10 cellular contexts compared by ENCODE assay signal in genomic region chrX:50814701-50815476, GRCh38. TPM values are rescaled to one million over a fixed set of nuclear protein-coding genes. Genes with fewer than 3 reads are reported as not detected.
DNase-seq lines count a peak whose midpoint lies in the region; ATAC-seq, FAIRE-seq and TF ChIP-seq lines count a peak whose summit lies in the region.
"Had no signal": no experiment of that assay in that cellular context is flagged by ENCODE, and none has a peak within 500 bp of the region (broad histone marks: within the 10 kb centered on the region; RNA-seq: fewer than 3 reads in every experiment).

No MANE protein-coding gene starts in this region.

- peak overlapping the region; percentile 80 for H3K4me2 ChIP-seq in skeletal muscle satellite cell (ENCODE audit: low read length)

- H3K36me3 ChIP-seq in HUES48 (ENCODE audit: control insufficient read depth, insufficient read depth, low read length) (no peaks in the 10 kb centered on the region), colonic mucosa (no peaks in the 10 kb centered on the region), kidney (ENCODE audit: control insufficient read depth in 1 of 2, insufficient read depth in 2 of 2, low read length in 2 of 2) (no peaks in the 10 kb centered on the region), skeletal muscle satellite cell (ENCODE audit: insufficient read depth, low read length) (no peaks in the 10 kb centered on the region)

- ATAC-seq in GM21723 (IDR thresholded peaks at IDR 0.05; ENCODE audit: unreplicated experiment) (no peak), GM21515 (IDR thresholded peaks at IDR 0.05; ENCODE audit: unreplicated experiment) (no peak)

- H3K27me3 ChIP-seq in HUES48 (ENCODE audit: control insufficient read depth, insufficient read depth, low read length), result peaks cover 5% of the 10 kb centered on the region; the same call in 1 of the 2 replicates
- no peaks in the 10 kb centered on the region for H3K27me3 ChIP-seq in colonic mucosa
- no peaks in the 10 kb centered on the region for H3K27me3 ChIP-seq in skeletal muscle satellite cell (ENCODE audit: control insufficient read depth, insufficient read depth, low read length)

- H3K27ac ChIP-seq in HUES48 (ENCODE audit: low read depth, low read length) (no peak overlapping the region), colonic mucosa (peak overlapping the region; percentile 30), kidney (ENCODE audit: low read depth in 2 of 2, low read length in 2 of 2) (no peak overlapping the region)

- H3K9ac ChIP-seq in HUES48 (ENCODE audit: low read depth, low read length) (peak overlapping the region; percentile 50), colonic mucosa (ENCODE audit: low read depth in 2 of 2, low read length in 2 of 2) (peak overlapping the region in 1 of 2 donors; percentile 49), kidney (ENCODE audit: low read length in 2 of 2) (peak overlapping the region in 1 of 2 donors; percentile 82), skeletal muscle satellite cell (ENCODE audit: low read depth, low read length) (peak overlapping the region; percentile 64)

- H3K9me3 ChIP-seq in HUES48 (ENCODE audit: control insufficient read depth, insufficient read depth, low read length), result no peaks in the 10 kb centered on the region
- no peaks in the 10 kb centered on the region for H3K9me3 ChIP-seq in colonic mucosa
- no peaks in the 10 kb centered on the region for H3K9me3 ChIP-seq in kidney (ENCODE audit: control insufficient read depth in 1 of 2, low read length in 2 of 2)
- no peaks in the 10 kb centered on the region for H3K9me3 ChIP-seq in skeletal muscle satellite cell (replicated peaks; ENCODE audit: low read length)

- peaks cover 13% of the 10 kb centered on the region for H3K4me1 ChIP-seq in HUES48 (ENCODE audit: control insufficient read depth, insufficient read depth, low read length)
- H3K4me1 ChIP-seq in colonic mucosa, result no peaks in the 10 kb centered on the region
- H3K4me1 ChIP-seq in kidney (ENCODE audit: control insufficient read depth in 1 of 2, insufficient read depth in 1 of 2, low read depth in 1 of 2, low read length in 2 of 2), result no peaks in the 10 kb centered on the region
- peaks cover 8% of the 10 kb centered on the region for H3K4me1 ChIP-seq in skeletal muscle satellite cell (ENCODE audit: control insufficient read depth, insufficient read depth, low read length)

- TF ChIP-seq CTCF in colonic mucosa (IDR thresholded peaks at IDR 0.05) (no peak), kidney (IDR thresholded peaks at IDR 0.05; ENCODE audit: borderline replicate concordance, extremely low read depth, insufficient read depth) (no peak)

- H3K4me3 ChIP-seq in HUES48 (ENCODE audit: low read depth, low read length) (peak overlapping the region; percentile 77), colonic mucosa (peak overlapping the region; percentile 39), kidney (ENCODE audit: low read length in 2 of 2) (peak overlapping the region; percentile 62 to 79), skeletal muscle satellite cell (ENCODE audit: low read length) (peak overlapping the region; percentile 74)

- DNase-seq in colonic mucosa (peak; percentile 19), kidney (no peak), NCI-H146 treated with DMSO at 0.1 percent for 48 hours (lab: John Stamatoyannopoulos, UW; ENCODE audit: unreplicated experiment) (no peak), retina (no peak)
- DNase-seq: OCI-M1; stimulated activated CD4-positive, alpha-beta T cell treated with anti-CD3 and anti-CD28 coated beads, Interleukin-4, amount 100 ng/mL, for 24 hours had no signal

- intact Hi-C loops in colonic mucosa (cut with DNase I) (no loop called here), kidney (cut with DNase I) (no loop called here)

- FAIRE-seq in kidney (lab: Jason Lieb, UNC), result no peak

RNA-seq across cellular contexts. Expression of gene SHROOM4, which starts 0.9 kb away (rescaled TPM):
- total RNA-seq in colonic mucosa (1 to 10 TPM; 2.2 to 3.3 TPM), kidney (21.8 TPM)
- 5.7 TPM for polyA plus RNA-seq in kidney (ENCODE audit: insufficient read depth, low read depth, low replicate concordance)
- 0.44 and 0.51 TPM in 2 replicates for total RNA-seq in skeletal muscle satellite cell (2012; rRNA removed)
